In genomic region chr6:166862978-166863530, GRCh38 we compare ENCODE assay signal across 8 cellular contexts.
DNase-seq lines count a peak whose midpoint lies in the region; ATAC-seq and TF ChIP-seq lines count a peak whose summit lies in the region.

No MANE protein-coding gene starts in this region.

- peaks cover 47% of the 10 kb centered on the region for H3K27me3 Mint-ChIP-seq in activated naive CD4-positive, alpha-beta T cell treated with anti-CD3 and anti-CD28 coated beads, Interleukin-2, amount 10 ng/mL, durations not matched to agents 7 days and 5 days
- peaks cover 5 to 7% of the 10 kb centered on the region in 2 donors for H3K27me3 Mint-ChIP-seq in T-cell

- no peaks in the 10 kb centered on the region for H4K20me1 ChIP-seq in OCI-LY7 (ENCODE audit: insufficient read depth, low read length)

- intact Hi-C loops in thyroid gland (cut with DNase I): no loop called here
- intact Hi-C loops in OCI-LY7 (cut with micrococcal nuclease; ENCODE audit: unreplicated experiment): no loop called here

- no peak overlapping the region for H3K27ac Mint-ChIP-seq in activated naive CD4-positive, alpha-beta T cell treated with anti-CD3 and anti-CD28 coated beads, Interleukin-2, amount 10 ng/mL, durations not matched to agents 7 days and 5 days
- H3K27ac Mint-ChIP-seq in T-cell: no peak overlapping the region

- CTCF ChIA-PET in activated naive CD4-positive, alpha-beta T cell treated with anti-CD3 and anti-CD28 coated beads, Interleukin-2, amount 10 ng/mL, durations not matched to agents 7 days and 5 days (lab: Charles Lee): interaction anchor here (1.0 kb wide), 1 partner anchor 127 kb away, joined by 3 read pairs; no protein-coding TSS in a partner anchor
- CTCF ChIA-PET in T-cell (lab: Charles Lee) (interaction anchor here (1.2 to 1.3 kb wide), 2 partner anchors 76 to 126 kb away, joined by 3 to 4 read pairs; no protein-coding TSS in a partner anchor), OCI-LY7 (lab: Charles Lee; ENCODE audit: unreplicated experiment) (no interaction called here)

- no peaks in the 10 kb centered on the region for H3K9me2 ChIP-seq in OCI-LY7 (ENCODE audit: insufficient read depth, low read length)

- TF ChIP-seq CTCF in thyroid gland (IDR thresholded peaks at IDR 0.05): no peak
- no peak for TF ChIP-seq CTCF in OCI-LY7 (conservative IDR thresholded peaks at IDR 0.05; ENCODE audit: low read length)

- H3K4me1 Mint-ChIP-seq in activated naive CD4-positive, alpha-beta T cell treated with anti-CD3 and anti-CD28 coated beads, Interleukin-2, amount 10 ng/mL, durations not matched to agents 7 days and 5 days: peaks cover 7% of the 10 kb centered on the region
- H3K4me1 Mint-ChIP-seq in T-cell: peaks cover 6 to 16% (median 7%) of the 10 kb centered on the region in 3 donors

- no peaks in the 10 kb centered on the region for H3K36me3 ChIP-seq in thyroid gland
- no peaks in the 10 kb centered on the region for H3K36me3 ChIP-seq in OCI-LY7 (ENCODE audit: insufficient read depth, low read length)

- no peaks in the 10 kb centered on the region for H3K36me3 Mint-ChIP-seq in activated naive CD4-positive, alpha-beta T cell treated with anti-CD3 and anti-CD28 coated beads, Interleukin-2, amount 10 ng/mL, durations not matched to agents 7 days and 5 days
- peaks cover under 1% of the 10 kb centered on the region for H3K36me3 Mint-ChIP-seq in T-cell

- no peaks in the 10 kb centered on the region for H3K9me3 ChIP-seq in iPS-18c (ENCODE audit: control insufficient read depth, insufficient read depth, low read length)
- no peaks in the 10 kb centered on the region for H3K9me3 ChIP-seq in thyroid gland
- H3K9me3 ChIP-seq in OCI-LY7 (ENCODE audit: low read length): no peaks in the 10 kb centered on the region

- ATAC-seq in T-cell (replicated peaks in 1 of 4): peak in 3 of 4 experiments; percentile 24 to 35 (median 31)

- peak overlapping the region in 1 of 3 donors; percentile 17 for H3K27ac ChIP-seq in thyroid gland
- H3K27ac ChIP-seq in OCI-LY7 (ENCODE audit: low read depth, low read length, poor library complexity, severe bottlenecking): no peak overlapping the region

- peak overlapping the region; percentile 67 for H3K4me3 ChIP-seq in iPS-18c (ENCODE audit: insufficient read depth, low read depth, low read length)
- peak overlapping the region in 2 of 3 donors; percentile 9 to 32 for H3K4me3 ChIP-seq in thyroid gland (replicated peaks in 1 of 3)
- no peak overlapping the region for H3K4me3 ChIP-seq in OCI-LY7 (ENCODE audit: low read depth, low read length, poor library complexity, severe bottlenecking)

- peak overlapping the region; percentile 80 for H3K4me3 Mint-ChIP-seq in activated naive CD4-positive, alpha-beta T cell treated with anti-CD3 and anti-CD28 coated beads, Interleukin-2, amount 10 ng/mL, durations not matched to agents 7 days and 5 days
- peak overlapping the region; percentile 78 to 92 (median 83) for H3K4me3 Mint-ChIP-seq in T-cell

- POLR2A ChIA-PET in T-cell (lab: Charles Lee) (no interaction called here), OCI-LY7 (lab: Charles Lee) (interaction anchor here (0.6 kb wide), 1 partner anchor 115 kb away, joined by 3 read pairs; no protein-coding TSS in a partner anchor)

- no peak for DNase-seq in activated naive CD4-positive, alpha-beta T cell treated with anti-CD3 and anti-CD28 coated beads, Interleukin-2, amount 10 ng/mL, durations not matched to agents 7 days and 5 days
- no peak for DNase-seq in activated naive CD4-positive, alpha-beta T cell treated with anti-CD3 and anti-CD28 coated beads, Interleukin-2, amount 50 U/mL, for 16 hours
- DNase-seq in T-cell (no peak), thyroid gland (no peak), OCI-LY7 (ENCODE audit: low spot score) (no peak), glomerular visceral epithelial cell (ENCODE audit: extremely low spot score) (no peak)
- no peak for DNase-seq in effector CD8-positive, alpha-beta T cell (lab: John Stamatoyannopoulos, UW)

- H3K27me3 ChIP-seq in thyroid gland: no peaks in the 10 kb centered on the region

- H3K9me3 Mint-ChIP-seq in activated naive CD4-positive, alpha-beta T cell treated with anti-CD3 and anti-CD28 coated beads, Interleukin-2, amount 10 ng/mL, durations not matched to agents 7 days and 5 days: no peaks in the 10 kb centered on the region
- H3K9me3 Mint-ChIP-seq in T-cell: no peaks in the 10 kb centered on the region

- no peak overlapping the region for H3K4me2 ChIP-seq in OCI-LY7 (ENCODE audit: low read length)

- H3K79me2 ChIP-seq in OCI-LY7 (ENCODE audit: insufficient read depth, low read depth, low read length): no peaks in the 10 kb centered on the region

- H2AFZ ChIP-seq in OCI-LY7 (ENCODE audit: low read length): no peak overlapping the region

- WGBS in thyroid gland, 2 donors: 36 to 37% methylated on average over 17 to 20 of the region's 21 CpGs

- no peak for TF ChIP-seq POLR2A in thyroid gland (IDR thresholded peaks at IDR 0.05)

- BruUV-seq in OCI-LY7 (replicated peaks; lab: Mats Ljungman, UMichigan): no TSS peak

- H3K4me1 ChIP-seq in thyroid gland: peaks cover 0 to 19% of the 10 kb centered on the region in 2 donors
- H3K4me1 ChIP-seq in OCI-LY7 (ENCODE audit: insufficient read depth, low read length, poor library complexity, severe bottlenecking): no peaks in the 10 kb centered on the region
